9 cellular contexts compared by ENCODE assay signal in genomic region chrX:154717824-154718223, GRCh38. TPM values are rescaled to one million over a fixed set of nuclear protein-coding genes. Genes with fewer than 3 reads are reported as not detected.
DNase-seq lines count a peak whose midpoint lies in the region; ATAC-seq and TF ChIP-seq lines count a peak whose summit lies in the region.
"Had no signal": no experiment of that assay in that cellular context is flagged by ENCODE, and none has a peak within 500 bp of the region (broad histone marks: within the 10 kb centered on the region; RNA-seq: fewer than 3 reads in every experiment).

No MANE protein-coding gene starts in this region.

- peak overlapping the region; percentile 73 for H2AFZ ChIP-seq in OCI-LY7 (ENCODE audit: low read length)

- no peak for ATAC-seq in activated T-cell treated with anti-CD3 and anti-CD28 coated beads, Interleukin-2, amount 50 U/mL, for 4 hours
- ATAC-seq in GM18519 (IDR thresholded peaks at IDR 0.05; ENCODE audit: low FRiP score, unreplicated experiment), result no peak
- ATAC-seq in GM19467 (IDR thresholded peaks at IDR 0.05; ENCODE audit: unreplicated experiment), result no peak

- BruUV-seq in OCI-LY7 (replicated peaks; lab: Mats Ljungman, UMichigan), result no TSS peak

- H3K9me2 ChIP-seq in OCI-LY7 (ENCODE audit: insufficient read depth, low read length), result no peaks in the 10 kb centered on the region

- no peaks in the 10 kb centered on the region for H3K27me3 Mint-ChIP-seq in activated T-cell treated with anti-CD3 and anti-CD28 coated beads, Interleukin-2, amount 50 U/mL, for 4 hours (ENCODE audit: low read depth)
- no peaks in the 10 kb centered on the region for H3K27me3 Mint-ChIP-seq in dendritic cell treated with granulocyte-macrophage colony-stimulating factor and Interleukin-4, amounts not matched to agents 40 ng/mL and 50 ng/mL, for 4 days
- H3K27me3 Mint-ChIP-seq in stimulated activated naive CD8-positive, alpha-beta T cell treated with anti-CD3 and anti-CD28 coated beads, Interleukin-15, Interleukin-2, amounts not matched to agents 100 ng/mL and 50 ng/mL, for 24 hours, result no peaks in the 10 kb centered on the region

- H3K9me3 Mint-ChIP-seq in activated T-cell treated with anti-CD3 and anti-CD28 coated beads, Interleukin-2, amount 50 U/mL, for 4 hours, result no peaks in the 10 kb centered on the region
- no peaks in the 10 kb centered on the region for H3K9me3 Mint-ChIP-seq in dendritic cell treated with granulocyte-macrophage colony-stimulating factor and Interleukin-4, amounts not matched to agents 40 ng/mL and 50 ng/mL, for 4 days
- H3K9me3 Mint-ChIP-seq in stimulated activated naive CD8-positive, alpha-beta T cell treated with anti-CD3 and anti-CD28 coated beads, Interleukin-15, Interleukin-2, amounts not matched to agents 100 ng/mL and 50 ng/mL, for 24 hours, result no peaks in the 10 kb centered on the region

- CTCF ChIA-PET in OCI-LY7 (lab: Charles Lee; ENCODE audit: unreplicated experiment), result interaction anchor here (0.8 kb wide), 1 partner anchor 12 kb away, joined by 3 read pairs; no protein-coding TSS in a partner anchor

- no peak overlapping the region for H3K27ac ChIP-seq in OCI-LY7 (ENCODE audit: low read depth, low read length, poor library complexity, severe bottlenecking)

- TF ChIP-seq CTCF in OCI-LY7 (conservative IDR thresholded peaks at IDR 0.05; ENCODE audit: low read length), result peak; percentile 44

- H3K4me1 ChIP-seq in OCI-LY7 (ENCODE audit: insufficient read depth, low read length, poor library complexity, severe bottlenecking), result peaks cover 21% of the 10 kb centered on the region

- H3K4me1 Mint-ChIP-seq in activated T-cell treated with anti-CD3 and anti-CD28 coated beads, Interleukin-2, amount 50 U/mL, for 4 hours (ENCODE audit: low read depth), result peaks cover 60% of the 10 kb centered on the region
- H3K4me1 Mint-ChIP-seq in dendritic cell treated with granulocyte-macrophage colony-stimulating factor and Interleukin-4, amounts not matched to agents 40 ng/mL and 50 ng/mL, for 4 days (ENCODE audit: low read depth), result peaks cover 43% of the 10 kb centered on the region
- H3K4me1 Mint-ChIP-seq in stimulated activated naive CD8-positive, alpha-beta T cell treated with anti-CD3 and anti-CD28 coated beads, Interleukin-15, Interleukin-2, amounts not matched to agents 100 ng/mL and 50 ng/mL, for 24 hours (ENCODE audit: low read depth), result peaks cover 63% of the 10 kb centered on the region

- POLR2A ChIA-PET in OCI-LY7 (lab: Charles Lee), result no interaction called here

- no peak for DNase-seq in activated T-cell treated with anti-CD3 and anti-CD28 coated beads, Interleukin-2, amount 50 U/mL, for 4 hours
- DNase-seq in activated T-cell treated with anti-CD3 and anti-CD28 coated beads, Interleukin-2, amount 50 U/mL, for 1 hour, result no peak
- peak; percentile 52 for DNase-seq in OCI-LY7 (ENCODE audit: low spot score)
- DNase-seq in stimulated activated CD4-positive, alpha-beta T cell treated with anti-CD3 and anti-CD28 coated beads, Interleukin-4, amount 100 ng/mL, for 1 hour, result no peak
- DNase-seq: COR-L47 had no signal

- H3K4me2 ChIP-seq in OCI-LY7 (ENCODE audit: low read length), result peak overlapping the region; percentile 35

- H3K36me3 ChIP-seq in OCI-LY7 (ENCODE audit: insufficient read depth, low read length), result no peaks in the 10 kb centered on the region

- no peaks in the 10 kb centered on the region for H3K9me3 ChIP-seq in OCI-LY7 (ENCODE audit: low read length)

- intact Hi-C loops in OCI-LY7 (cut with micrococcal nuclease; ENCODE audit: unreplicated experiment), result no loop called here
- intact Hi-C loops in dendritic cell treated with granulocyte-macrophage colony-stimulating factor and Interleukin-4, amounts not matched to agents 40 ng/mL and 50 ng/mL, for 4 days (cut with micrococcal nuclease), result no loop called here

- H3K4me3 Mint-ChIP-seq in activated T-cell treated with anti-CD3 and anti-CD28 coated beads, Interleukin-2, amount 50 U/mL, for 4 hours, result peak overlapping the region; percentile 29
- H3K4me3 Mint-ChIP-seq in dendritic cell treated with granulocyte-macrophage colony-stimulating factor and Interleukin-4, amounts not matched to agents 40 ng/mL and 50 ng/mL, for 4 days, result peak overlapping the region; percentile 40
- H3K4me3 Mint-ChIP-seq in stimulated activated naive CD8-positive, alpha-beta T cell treated with anti-CD3 and anti-CD28 coated beads, Interleukin-15, Interleukin-2, amounts not matched to agents 100 ng/mL and 50 ng/mL, for 24 hours, result peak overlapping the region; percentile 2

- no peaks in the 10 kb centered on the region for H4K20me1 ChIP-seq in OCI-LY7 (ENCODE audit: insufficient read depth, low read length)

- no peaks in the 10 kb centered on the region for H3K36me3 Mint-ChIP-seq in activated T-cell treated with anti-CD3 and anti-CD28 coated beads, Interleukin-2, amount 50 U/mL, for 4 hours (ENCODE audit: insufficient read depth)
- H3K36me3 Mint-ChIP-seq in dendritic cell treated with granulocyte-macrophage colony-stimulating factor and Interleukin-4, amounts not matched to agents 40 ng/mL and 50 ng/mL, for 4 days (ENCODE audit: low read depth), result peaks cover 44% of the 10 kb centered on the region
- peaks cover 3% of the 10 kb centered on the region for H3K36me3 Mint-ChIP-seq in stimulated activated naive CD8-positive, alpha-beta T cell treated with anti-CD3 and anti-CD28 coated beads, Interleukin-15, Interleukin-2, amounts not matched to agents 100 ng/mL and 50 ng/mL, for 24 hours (ENCODE audit: low read depth)

- no peaks in the 10 kb centered on the region for H3K79me2 ChIP-seq in OCI-LY7 (ENCODE audit: insufficient read depth, low read depth, low read length)

- no peak overlapping the region for H3K4me3 ChIP-seq in OCI-LY7 (ENCODE audit: low read depth, low read length, poor library complexity, severe bottlenecking)

- H3K27ac Mint-ChIP-seq in dendritic cell treated with granulocyte-macrophage colony-stimulating factor and Interleukin-4, amounts not matched to agents 40 ng/mL and 50 ng/mL, for 4 days, result peak overlapping the region; percentile 88
- peak overlapping the region; percentile 81 for H3K27ac Mint-ChIP-seq in stimulated activated naive CD8-positive, alpha-beta T cell treated with anti-CD3 and anti-CD28 coated beads, Interleukin-15, Interleukin-2, amounts not matched to agents 100 ng/mL and 50 ng/mL, for 24 hours

RNA-seq across cellular contexts. Expression of gene GAB3, which starts 33.1 kb away (rescaled TPM):
- 1 to 10 TPM; 1.5 to 2.5 (median 2.0) TPM for total RNA-seq in activated T-cell treated with anti-CD3 and anti-CD28 coated beads, Interleukin-2, amount 50 U/mL, for 4 hours
- 0.09 TPM in 1 of 2 replicates, not detected in the other for total RNA-seq in OCI-LY7 (2014; rRNA removed; shearing (Covaris generic))
- 0.38 and 0.53 TPM in 2 replicates for total RNA-seq in OCI-LY7 (2022)

RNA-seq across cellular contexts. Expression of gene DKC1, which starts 44.8 kb away (rescaled TPM):
- total RNA-seq in activated T-cell treated with anti-CD3 and anti-CD28 coated beads, Interleukin-2, amount 50 U/mL, for 4 hours, result 100 to 1,000 TPM; 269 to 289 (median 286) TPM
- 67.7 and 93.3 TPM in 2 replicates for total RNA-seq in OCI-LY7 (2014; rRNA removed; shearing (Covaris generic))
- total RNA-seq in OCI-LY7 (2022), result 134 and 138 TPM in 2 replicates
